ENCODE assay signal across 29 cellular contexts in the genomic region with DNA sequence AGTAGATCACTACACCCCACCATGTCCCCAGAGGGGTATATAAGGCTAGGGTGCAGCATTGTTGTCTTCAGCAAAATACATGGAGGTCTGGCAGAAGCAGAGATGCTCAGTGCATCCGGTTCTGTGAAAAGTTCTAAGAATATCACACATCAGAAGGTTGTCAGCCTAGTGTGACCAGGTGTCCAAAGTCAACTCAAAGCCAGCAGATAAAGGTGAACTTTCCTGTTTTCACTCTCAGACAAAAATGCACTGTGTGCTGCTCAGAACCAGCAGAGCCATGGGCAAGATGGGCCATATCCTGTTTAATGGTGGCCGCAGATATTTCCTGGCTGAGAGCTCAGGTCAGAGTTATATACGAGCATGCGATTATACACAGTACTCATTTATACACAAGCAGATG.
"Had no signal": no experiment of that assay in that cellular context is flagged by ENCODE, and none has a peak within 500 bp of the region (broad histone marks: within the 10 kb centered on the region; RNA-seq: fewer than 3 reads in every experiment).

No MANE protein-coding gene starts in this region.

- H3K36me3 Mint-ChIP-seq: mesothelial cell of epicardium, naive B cell, natural killer cell, type B pancreatic cell had no signal

- H3K9me3 ChIP-seq: left lung, lower lobe of right lung, pancreas, prostate gland, suprapubic skin, thoracic aorta, tibial nerve, uterus had no signal

- DNase-seq: hippocampal formation; kidney glomerular epithelial cell; left colon; left lung; lower lobe of right lung; mammary epithelial cell; mesenchymal stem cell; naive B cell; natural killer cell; nucleus accumbens; pancreas; posterior cingulate gyrus; retina; right cardiac atrium; stimulated activated CD4-positive, alpha-beta T cell treated with anti-CD3 and anti-CD28 coated beads, Interleukin-12 subunit alpha, Interleukin-12 subunit beta, amount 100 ng/mL, for 4 hours; stimulated activated CD4-positive, alpha-beta T cell treated with anti-CD3 and anti-CD28 coated beads, Interleukin-15, amount 100 ng/mL, for 24 hours; stimulated activated CD4-positive, alpha-beta T cell treated with anti-CD3 and anti-CD28 coated beads, Interleukin-2, amount 100 ng/mL, for 24 hours; stimulated activated CD4-positive, alpha-beta T cell treated with anti-CD3 and anti-CD28 coated beads, Interleukin-4, amount 100 ng/mL, for 1 hour; stimulated activated naive CD4-positive, alpha-beta T cell; uterus had no signal

- H3K4me1 ChIP-seq: left lung, lower lobe of right lung, pancreas, prostate gland, tibial nerve, uterus had no signal

- H3K27me3 ChIP-seq: left lung, tibial nerve, uterus had no signal

- H3K27ac Mint-ChIP-seq: mesothelial cell of epicardium; naive B cell; natural killer cell; stimulated activated naive CD8-positive, alpha-beta T cell treated with anti-CD3 and anti-CD28 coated beads, Interleukin-15, Interleukin-2, amounts not matched to agents 100 ng/mL and 50 ng/mL, for 24 hours; type B pancreatic cell had no signal

- H3K4me3 Mint-ChIP-seq: mesothelial cell of epicardium; naive B cell; natural killer cell; stimulated activated naive CD8-positive, alpha-beta T cell treated with anti-CD3 and anti-CD28 coated beads, Interleukin-15, Interleukin-2, amounts not matched to agents 100 ng/mL and 50 ng/mL, for 24 hours; type B pancreatic cell had no signal

- H3K4me3 ChIP-seq: left lung, lower lobe of right lung, pancreas, prostate gland, skin epidermis, suprapubic skin, thoracic aorta, tibial nerve, uterus had no signal

- H3K4me1 Mint-ChIP-seq: mesothelial cell of epicardium, naive B cell, natural killer cell had no signal

- H3K36me3 ChIP-seq: left lung, lower lobe of right lung, pancreas, prostate gland, suprapubic skin, thoracic aorta, tibial nerve, uterus had no signal

- H3K9me3 Mint-ChIP-seq: mesothelial cell of epicardium, type B pancreatic cell had no signal

- ATAC-seq: left colon, left lung, lower lobe of right lung, natural killer cell, pancreas, right cardiac atrium, sciatic nerve had no signal

- H3K27ac ChIP-seq: left lung, lower lobe of right lung, pancreas, prostate gland, skin epidermis, suprapubic skin, thoracic aorta, tibial nerve, uterus had no signal

- H3K27me3 Mint-ChIP-seq: stimulated activated naive CD8-positive, alpha-beta T cell treated with anti-CD3 and anti-CD28 coated beads, Interleukin-15, Interleukin-2, amounts not matched to agents 100 ng/mL and 50 ng/mL, for 24 hours had no signal
